Comparison of ENCODE assay signal across 24 cellular contexts in genomic region chr1:239363920-239364319, GRCh38. TPM values are rescaled to one million over a fixed set of nuclear protein-coding genes. Genes with fewer than 3 reads are reported as not detected.
"Had no signal": no experiment of that assay in that cellular context is flagged by ENCODE, and none has a peak within 500 bp of the region (broad histone marks: within the 10 kb centered on the region; RNA-seq: fewer than 3 reads in every experiment).

No MANE protein-coding gene starts in this region.

- H3K27ac Mint-ChIP-seq: immature natural killer cell; naive thymus-derived CD4-positive, alpha-beta T cell; neural progenitor cell had no signal

- H3K27ac ChIP-seq: ascending aorta, breast epithelium, esophagus squamous epithelium, heart right ventricle, neural progenitor cell, prostate gland, right atrium auricular region, VCaP had no signal

- H3K4me3 Mint-ChIP-seq: immature natural killer cell; naive thymus-derived CD4-positive, alpha-beta T cell; neural progenitor cell had no signal

- H3K36me3 Mint-ChIP-seq: immature natural killer cell; naive thymus-derived CD4-positive, alpha-beta T cell; neural progenitor cell had no signal

- H3K27me3 ChIP-seq: ascending aorta, breast epithelium, esophagus squamous epithelium, heart right ventricle, neural progenitor cell, right atrium auricular region had no signal

- H3K36me3 ChIP-seq: ascending aorta, breast epithelium, esophagus squamous epithelium, heart right ventricle, neural progenitor cell, prostate gland, right atrium auricular region had no signal

- H3K9me3 ChIP-seq: ascending aorta, breast epithelium, esophagus squamous epithelium, prostate gland, right atrium auricular region had no signal

- H3K4me1 Mint-ChIP-seq: immature natural killer cell; naive thymus-derived CD4-positive, alpha-beta T cell; neural progenitor cell had no signal

- DNase-seq: activated CD4-positive, alpha-beta T cell treated with anti-CD3 and anti-CD28 coated beads, Interleukin-2, amount 50 U/mL, for 1 hour; activated CD4-positive, CD25-positive, alpha-beta regulatory T cell treated with anti-CD3 and anti-CD28 coated beads, Interleukin-2, amount 50 U/mL, for 72 hours; activated CD8-positive, alpha-beta memory T cell treated with anti-CD3 and anti-CD28 coated beads, Interleukin-2, amount 50 U/mL, for 48 hours; activated effector memory CD4-positive, alpha-beta T cell treated with Interleukin-2 at 50 U/mL for 16 hours; activated naive CD4-positive, alpha-beta T cell treated with anti-CD3 and anti-CD28 coated beads, Interleukin-2, amount 50 U/mL, for 16 hours; activated T-cell treated with anti-CD3 and anti-CD28 coated beads, Interleukin-2, amount 50 U/mL, for 48 hours; effector memory CD4-positive, alpha-beta T cell; esophagus squamous epithelium; heart right ventricle; immature natural killer cell; mesenchymal stem cell; naive thymus-derived CD4-positive, alpha-beta T cell; stimulated activated CD4-positive, alpha-beta T cell treated with anti-CD3 and anti-CD28 coated beads, Interleukin-12 subunit alpha, Interleukin-12 subunit beta, amount 100 ng/mL, for 4 hours; stimulated activated CD4-positive, alpha-beta T cell treated with anti-CD3 and anti-CD28 coated beads, Interleukin-1b, Interleukin-23, amount 100 ng/mL, for 48 hours; stimulated activated CD8-positive, alpha-beta memory T cell treated with anti-CD3 and anti-CD28 coated beads, Interleukin-4, amount 100 ng/mL, for 48 hours; stimulated activated naive CD4-positive, alpha-beta T cell; T1000 had no signal

- H3K4me3 ChIP-seq: ascending aorta, breast epithelium, esophagus squamous epithelium, heart right ventricle, neural progenitor cell, prostate gland, right atrium auricular region had no signal

- H3K9me3 Mint-ChIP-seq: neural progenitor cell had no signal

- H3K4me1 ChIP-seq: ascending aorta, breast epithelium, heart right ventricle, neural progenitor cell, prostate gland, right atrium auricular region had no signal

RNA-seq across cellular contexts. Expression of gene CHRM3, which starts 22.4 kb away (rescaled TPM):
- total RNA-seq: endothelial cell of umbilical vein had no signal
